In the genomic region with DNA sequence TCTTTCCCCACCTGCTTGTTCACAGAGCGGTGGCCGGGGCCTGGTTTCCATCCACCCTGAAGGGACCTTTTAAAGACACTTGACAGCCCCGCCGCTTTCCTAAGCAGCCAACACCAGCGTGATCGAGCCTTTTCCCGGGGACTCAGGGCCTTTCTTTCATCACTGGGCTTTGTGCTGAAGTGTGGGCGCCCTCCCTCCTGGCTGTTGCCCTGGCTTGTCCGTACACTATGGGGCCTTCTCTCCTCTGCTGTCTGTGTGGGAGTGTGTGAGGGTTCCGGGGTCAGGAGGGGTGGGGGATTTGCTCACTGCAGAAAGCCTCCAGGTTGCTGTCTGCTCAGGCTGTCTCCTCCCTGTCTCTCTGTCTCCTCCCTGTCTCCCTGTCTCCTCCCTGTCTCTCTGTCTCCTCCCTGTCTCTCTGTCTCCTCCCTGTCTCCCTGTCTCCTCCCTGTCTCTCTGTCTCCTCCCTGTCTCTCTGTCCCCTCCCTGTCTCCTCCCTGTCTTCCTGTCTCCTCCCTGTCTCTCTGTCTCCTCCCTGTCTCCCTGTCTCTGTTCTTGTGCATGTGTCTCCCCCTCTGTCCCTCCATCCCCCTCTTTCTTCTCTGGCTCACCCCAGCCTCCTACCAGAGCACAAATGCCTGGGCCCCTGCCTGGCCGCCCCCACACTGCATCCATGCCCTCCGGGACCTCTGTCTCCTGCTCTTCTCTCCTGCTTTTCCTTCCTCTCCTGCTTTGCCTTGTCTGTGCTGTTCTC, we compare ENCODE assay signal across 15 cellular contexts.
DNase-seq lines count a peak whose midpoint lies in the region; ATAC-seq and TF ChIP-seq lines count a peak whose summit lies in the region.
"Had no signal": no experiment of that assay in that cellular context is flagged by ENCODE, and none has a peak within 500 bp of the region (broad histone marks: within the 10 kb centered on the region; RNA-seq: fewer than 3 reads in every experiment).

No MANE protein-coding gene starts in this region.

- H3K27ac Mint-ChIP-seq in T-helper 17 cell, result peak overlapping the region; percentile 34
- H3K27ac Mint-ChIP-seq in endothelial cell (ENCODE audit: unreplicated experiment), result no peak overlapping the region
- H3K27ac Mint-ChIP-seq: activated CD8-positive, alpha-beta memory T cell treated with anti-CD3 and anti-CD28 coated beads, Interleukin-2, amount 10 ng/mL, durations not matched to agents 7 days and 5 days had no signal

- H3K4me1 Mint-ChIP-seq in T-helper 17 cell (peaks cover 13% of the 10 kb centered on the region), endothelial cell (ENCODE audit: unreplicated experiment) (peaks cover 3% of the 10 kb centered on the region)

- DNase-seq in GM03348 (ENCODE audit: low spot score) (peak; percentile 57), T-helper 17 cell (no peak), heart left ventricle (peak in 1 of 5 donors; percentile 38), sciatic nerve (ENCODE audit: low spot score) (no peak), endothelial cell (ENCODE audit: low spot score) (no peak), testis (no peak)
- DNase-seq: activated CD8-positive, alpha-beta memory T cell treated with anti-CD3 and anti-CD28 coated beads, Interleukin-2, amount 10 ng/mL, durations not matched to agents 7 days and 5 days; COR-L47; erythroblast; immature natural killer cell; NCI-H1930; stimulated activated CD4-positive, alpha-beta T cell treated with anti-CD3 and anti-CD28 coated beads, Interleukin-4, amount 100 ng/mL, for 1 hour; T1000 had no signal

- peaks cover 14% of the 10 kb centered on the region for H3K27me3 Mint-ChIP-seq in T-helper 17 cell
- H3K27me3 Mint-ChIP-seq in endothelial cell (ENCODE audit: unreplicated experiment), result peaks cover 7% of the 10 kb centered on the region
- H3K27me3 Mint-ChIP-seq: activated CD8-positive, alpha-beta memory T cell treated with anti-CD3 and anti-CD28 coated beads, Interleukin-2, amount 10 ng/mL, durations not matched to agents 7 days and 5 days had no signal

- H3K4me3 Mint-ChIP-seq in T-helper 17 cell (no peak overlapping the region), endothelial cell (ENCODE audit: unreplicated experiment) (no peak overlapping the region)
- H3K4me3 Mint-ChIP-seq: activated CD8-positive, alpha-beta memory T cell treated with anti-CD3 and anti-CD28 coated beads, Interleukin-2, amount 10 ng/mL, durations not matched to agents 7 days and 5 days; immature natural killer cell had no signal

- H3K27me3 ChIP-seq in heart left ventricle (no peaks in the 10 kb centered on the region), testis (no peaks in the 10 kb centered on the region)

- intact Hi-C loops in heart left ventricle (cut with DNase I), result loop anchor here in 8 of 10 donors (5.0 to 10.0 kb wide), 5 partner anchors 74 to 867 kb away; no protein-coding TSS in a partner anchor
- intact Hi-C loops in sciatic nerve (cut with DNase I), result loop anchor here (10.0 kb wide), 1 partner anchor 67 kb away; the partner anchor contains the start of genes CCDC92 and ZNF664
- intact Hi-C loops in testis (cut with DNase I; ENCODE audit: low total_unique reads), result no loop called here

- ATAC-seq in T-helper 17 cell, result no peak
- ATAC-seq in heart left ventricle, result peak in 3 of 4 donors; percentile 26 to 48 (median 32)
- ATAC-seq in sciatic nerve, result peak; percentile 60
- ATAC-seq in GM18517 (IDR thresholded peaks at IDR 0.05; ENCODE audit: unreplicated experiment), result no peak
- no peak for ATAC-seq in GM19452 (IDR thresholded peaks at IDR 0.05; ENCODE audit: unreplicated experiment)
- ATAC-seq: activated CD8-positive, alpha-beta memory T cell treated with anti-CD3 and anti-CD28 coated beads, Interleukin-2, amount 10 ng/mL, durations not matched to agents 7 days and 5 days had no signal

- H3K9me3 ChIP-seq in T-helper 17 cell (ENCODE audit: control insufficient read depth, low read length, poor library complexity, severe bottlenecking) (no peaks in the 10 kb centered on the region), heart left ventricle (no peaks in the 10 kb centered on the region), testis (no peaks in the 10 kb centered on the region)

- peaks cover 0 to 8% (median 0%) of the 10 kb centered on the region in 12 donors for H3K4me1 ChIP-seq in heart left ventricle
- no peaks in the 10 kb centered on the region for H3K4me1 ChIP-seq in testis

- WGBS in heart left ventricle, 4 donors, result 38 to 55% (median 48%) methylated on average over 12 of the region's 12 CpGs
- 66 to 72% methylated on average over 11 to 12 of the region's 12 CpGs for WGBS in testis, 2 donors

- TF ChIP-seq POLR2A in heart left ventricle (IDR thresholded peaks at IDR 0.05) (no peak), testis (IDR thresholded peaks at IDR 0.05) (no peak)

- H3K36me3 ChIP-seq in heart left ventricle (no peaks in the 10 kb centered on the region), testis (ENCODE audit: low read depth, missing control alignments) (no peaks in the 10 kb centered on the region)

- no peaks in the 10 kb centered on the region for H3K9me3 Mint-ChIP-seq in endothelial cell (ENCODE audit: unreplicated experiment)
- H3K9me3 Mint-ChIP-seq: immature natural killer cell had no signal

- no peak for TF ChIP-seq CTCF in heart left ventricle (IDR thresholded peaks at IDR 0.05)
- TF ChIP-seq CTCF in endothelial cell (IDR thresholded peaks at IDR 0.05; ENCODE audit: unreplicated experiment), result no peak
- TF ChIP-seq CTCF in testis (IDR thresholded peaks at IDR 0.05), result no peak

- no peaks in the 10 kb centered on the region for H3K36me3 Mint-ChIP-seq in T-helper 17 cell (ENCODE audit: low read depth)
- H3K36me3 Mint-ChIP-seq in endothelial cell (ENCODE audit: low read depth, unreplicated experiment), result no peaks in the 10 kb centered on the region
- H3K36me3 Mint-ChIP-seq: activated CD8-positive, alpha-beta memory T cell treated with anti-CD3 and anti-CD28 coated beads, Interleukin-2, amount 10 ng/mL, durations not matched to agents 7 days and 5 days; immature natural killer cell had no signal

- H3K27ac ChIP-seq in heart left ventricle (peak overlapping the region in 2 of 12 donors; percentile 1 to 4), testis (no peak overlapping the region)

- H3K4me3 ChIP-seq in heart left ventricle, result no peak overlapping the region
- no peak overlapping the region for H3K4me3 ChIP-seq in testis

Comparison
In these comparisons a context has a peak if more than half of its experiments do, and no peak if none do; other contexts are left out.
1. ATAC-seq: peak in heart left ventricle (3 of 4) and sciatic nerve (single experiment); none in T-helper 17 cell (single experiment), GM18517 (single experiment) and GM19452 (single experiment).